ENCODE assay signal across 25 cellular contexts in the genomic region with DNA sequence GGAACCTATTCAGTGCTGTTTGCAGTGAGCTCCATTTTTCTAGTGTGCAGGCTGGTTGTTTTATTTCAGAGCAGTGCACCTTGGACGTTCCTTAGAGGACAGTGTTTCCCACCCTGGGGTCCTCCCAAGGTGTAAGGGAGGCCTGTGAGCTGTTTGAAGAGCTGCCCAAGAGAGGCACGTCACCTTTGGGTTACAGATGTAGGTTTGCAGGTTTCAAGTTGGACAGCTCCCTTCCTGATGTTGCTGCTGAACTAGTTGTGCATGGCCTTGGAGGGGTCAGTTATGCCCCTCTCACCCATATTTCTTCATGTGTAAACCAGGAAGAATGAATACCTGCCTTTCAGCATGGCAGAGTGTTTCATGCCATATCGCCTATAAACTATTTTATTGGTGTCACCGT.
"Had no signal": no experiment of that assay in that cellular context is flagged by ENCODE, and none has a peak within 500 bp of the region (broad histone marks: within the 10 kb centered on the region; RNA-seq: fewer than 3 reads in every experiment).

No MANE protein-coding gene starts in this region.

- H3K4me3 Mint-ChIP-seq: activated T-cell treated with anti-CD3 and anti-CD28 coated beads, Interleukin-2, amount 50 U/mL, for 72 hours; central memory CD8-positive, alpha-beta T cell; naive thymus-derived CD4-positive, alpha-beta T cell; T-helper 1 cell treated with Interleukin-12 subunit alpha and Interleukin-12 subunit beta and Interleukin-4 antibody, amounts not matched to agents 30 μg/mL and 1 μg/mL, for 36 hours; WTC11 had no signal

- H3K4me3 ChIP-seq: breast epithelium, esophagus muscularis mucosa, heart right ventricle, ovary, right lobe of liver, skin epidermis, suprapubic skin, tibial artery had no signal

- H3K27me3 Mint-ChIP-seq: central memory CD8-positive, alpha-beta T cell; naive thymus-derived CD4-positive, alpha-beta T cell; progenitor cell of endocrine pancreas had no signal

- H3K4me1 ChIP-seq: breast epithelium, esophagus muscularis mucosa, foreskin keratinocyte, suprapubic skin had no signal

- H3K27me3 ChIP-seq: breast epithelium, esophagus muscularis mucosa, foreskin keratinocyte, heart right ventricle, ovary, right lobe of liver, suprapubic skin, tibial artery had no signal

- H3K9me3 ChIP-seq: breast epithelium, esophagus muscularis mucosa, ovary, right lobe of liver, suprapubic skin, tibial artery had no signal

- H3K4me1 Mint-ChIP-seq: WTC11 had no signal

- H3K27ac ChIP-seq: esophagus muscularis mucosa, foreskin keratinocyte, heart right ventricle, ovary, right lobe of liver, skin epidermis, suprapubic skin, tibial artery had no signal

- DNase-seq: activated CD4-positive, alpha-beta T cell treated with anti-CD3 and anti-CD28 coated beads, Interleukin-2, amount 50 U/mL, for 4 hours; activated naive CD4-positive, alpha-beta T cell treated with anti-CD3 and anti-CD28 coated beads, Interleukin-2, amount 50 U/mL, for 16 hours; activated T-cell treated with anti-CD3 and anti-CD28 coated beads for 4 hours; activated T-cell treated with anti-CD3 and anti-CD28 coated beads, Interleukin-2, amount 50 U/mL, for 72 hours; effector CD4-positive, alpha-beta T cell; foreskin keratinocyte; heart right ventricle; midbrain; naive thymus-derived CD4-positive, alpha-beta T cell; ovary; stimulated activated CD4-positive, alpha-beta T cell treated with anti-CD3 and anti-CD28 coated beads, Interleukin-1b, Interleukin-23, amount 100 ng/mL, for 48 hours; stimulated activated CD4-positive, alpha-beta T cell treated with anti-CD3 and anti-CD28 coated beads, Interleukin-4, amount 100 ng/mL, for 4 hours; stimulated activated CD8-positive, alpha-beta memory T cell treated with anti-CD3 and anti-CD28 coated beads, Interleukin-4, amount 100 ng/mL, for 48 hours; stimulated activated naive CD4-positive, alpha-beta T cell; SW 1271 had no signal

- ATAC-seq: activated T-cell treated with anti-CD3 and anti-CD28 coated beads, Interleukin-2, amount 50 U/mL, for 72 hours; foreskin keratinocyte; naive thymus-derived CD4-positive, alpha-beta T cell; WTC11 had no signal

- H3K36me3 ChIP-seq: breast epithelium, ovary had no signal

- H3K27ac Mint-ChIP-seq: activated T-cell treated with anti-CD3 and anti-CD28 coated beads, Interleukin-2, amount 50 U/mL, for 72 hours; T-helper 1 cell treated with Interleukin-12 subunit alpha and Interleukin-12 subunit beta and Interleukin-4 antibody, amounts not matched to agents 30 μg/mL and 1 μg/mL, for 36 hours had no signal

- H3K9me3 Mint-ChIP-seq: activated T-cell treated with anti-CD3 and anti-CD28 coated beads, Interleukin-2, amount 50 U/mL, for 72 hours; central memory CD8-positive, alpha-beta T cell; naive thymus-derived CD4-positive, alpha-beta T cell; T-helper 1 cell treated with Interleukin-12 subunit alpha and Interleukin-12 subunit beta and Interleukin-4 antibody, amounts not matched to agents 30 μg/mL and 1 μg/mL, for 36 hours; WTC11 had no signal
